Comparison of ENCODE assay signal across 26 cellular contexts in genomic region chr1:204107892-204108291, GRCh38. TPM values are rescaled to one million over a fixed set of nuclear protein-coding genes. Genes with fewer than 3 reads are reported as not detected.
A peak's percentile ranks its signal among the peaks of the same experiment; 100 is the strongest.
DNase-seq lines count a peak whose midpoint lies in the region; TF ChIP-seq lines count a peak whose summit lies in the region.
"Had no signal": no experiment of that assay in that cellular context is flagged by ENCODE, and none has a peak within 500 bp of the region (broad histone marks: within the 10 kb centered on the region; RNA-seq: fewer than 3 reads in every experiment).

No MANE protein-coding gene starts in this region.

- no peak for TF ChIP-seq CTCF in nephron progenitor cell (IDR thresholded peaks at IDR 0.05)

- intact Hi-C loops in activated CD4-positive, alpha-beta memory T cell treated with anti-CD3 and anti-CD28 coated beads for 36 hours (cut with micrococcal nuclease) = no loop called here

- no peak overlapping the region for H3K4me3 ChIP-seq in CD8-positive, alpha-beta memory T cell (ENCODE audit: low read length)
- peak overlapping the region; percentile 20 for H3K4me3 ChIP-seq in HUES48 (ENCODE audit: low read depth, low read length)
- H3K4me3 ChIP-seq in ectodermal cell (ENCODE audit: insufficient read depth, low read depth, low read length) = no peak overlapping the region
- H3K4me3 ChIP-seq: body of pancreas, GM12878, GM23248, SJSA1, spleen had no signal

- WGBS in ectodermal cell, 2 experiments = 90 to 91% methylated on average over 2 of the region's 2 CpGs

- no peak overlapping the region for H3K9ac ChIP-seq in HUES48 (ENCODE audit: low read depth, low read length)
- H3K9ac ChIP-seq: GM23248 had no signal

- no peaks in the 10 kb centered on the region for H3K36me3 ChIP-seq in CD8-positive, alpha-beta memory T cell (ENCODE audit: insufficient read depth, low read length)
- H3K36me3 ChIP-seq in HUES48 (ENCODE audit: control insufficient read depth, insufficient read depth, low read length) (0 out of 2 replicates have a peak, but pooled peaks cover under 1% of the 10 kb centered on the region), ectodermal cell (ENCODE audit: control insufficient read depth, insufficient read depth, low read length) (no peaks in the 10 kb centered on the region)
- H3K36me3 ChIP-seq: SJSA1, spleen had no signal

- H3K4me1 Mint-ChIP-seq in CD8-positive, alpha-beta memory T cell = peaks cover 34 to 46% (median 39%) of the 10 kb centered on the region in 3 donors
- peaks cover 64% of the 10 kb centered on the region for H3K4me1 Mint-ChIP-seq in nephron progenitor cell
- H3K4me1 Mint-ChIP-seq in activated CD4-positive, alpha-beta memory T cell treated with anti-CD3 and anti-CD28 coated beads for 36 hours (ENCODE audit: low read depth) = peaks cover 24% of the 10 kb centered on the region

- POLR2A ChIA-PET in CD8-positive, alpha-beta memory T cell (lab: Charles Lee) = no interaction called here
- POLR2A ChIA-PET in activated CD4-positive, alpha-beta memory T cell treated with anti-CD3 and anti-CD28 coated beads for 36 hours (lab: Charles Lee) = no interaction called here

- H3K4me1 ChIP-seq in CD8-positive, alpha-beta memory T cell (ENCODE audit: insufficient read depth, low read length) = peaks cover 28% of the 10 kb centered on the region
- peaks cover 63% of the 10 kb centered on the region for H3K4me1 ChIP-seq in HUES48 (ENCODE audit: control insufficient read depth, insufficient read depth, low read length)
- peaks cover 46% of the 10 kb centered on the region for H3K4me1 ChIP-seq in ectodermal cell (ENCODE audit: control insufficient read depth, insufficient read depth, low read length)

- H3K4me3 Mint-ChIP-seq in CD8-positive, alpha-beta memory T cell = no peak overlapping the region
- H3K4me3 Mint-ChIP-seq in nephron progenitor cell = peak overlapping the region; percentile 42
- no peak overlapping the region for H3K4me3 Mint-ChIP-seq in activated CD4-positive, alpha-beta memory T cell treated with anti-CD3 and anti-CD28 coated beads for 36 hours
- H3K4me3 Mint-ChIP-seq: activated CD8-positive, alpha-beta T cell treated with anti-CD3 and anti-CD28 coated beads for 36 hours; stimulated activated naive B cell treated with anti-CD40 and anti-IgM and Interleukin-4, amounts not matched to agents 10 μg/mL and 1 μg/mL and 100 μg/mL, for 72 hours had no signal

- H3K27me3 ChIP-seq in CD8-positive, alpha-beta memory T cell (ENCODE audit: insufficient read depth, low read length, poor library complexity, severe bottlenecking) = no peaks in the 10 kb centered on the region
- H3K27me3 ChIP-seq in HUES48 (ENCODE audit: control insufficient read depth, insufficient read depth, low read length) (no peaks in the 10 kb centered on the region), ectodermal cell (ENCODE audit: control insufficient read depth, insufficient read depth, low read length, poor library complexity, severe bottlenecking) (no peaks in the 10 kb centered on the region)
- H3K27me3 ChIP-seq: body of pancreas, foreskin keratinocyte, SJSA1, spleen had no signal

- CTCF ChIA-PET in CD8-positive, alpha-beta memory T cell (lab: Charles Lee) = interaction anchor here (1.2 kb wide), 1 partner anchor 21 kb away, joined by 3 read pairs; no protein-coding TSS in a partner anchor
- CTCF ChIA-PET in activated CD4-positive, alpha-beta memory T cell treated with anti-CD3 and anti-CD28 coated beads for 36 hours (lab: Charles Lee) = interaction anchor here (1.6 kb wide), 1 partner anchor 21 kb away, joined by 8 read pairs; no protein-coding TSS in a partner anchor

- H3K9me3 Mint-ChIP-seq in CD8-positive, alpha-beta memory T cell = no peaks in the 10 kb centered on the region
- no peaks in the 10 kb centered on the region for H3K9me3 Mint-ChIP-seq in nephron progenitor cell
- H3K9me3 Mint-ChIP-seq in activated CD4-positive, alpha-beta memory T cell treated with anti-CD3 and anti-CD28 coated beads for 36 hours = no peaks in the 10 kb centered on the region
- H3K9me3 Mint-ChIP-seq: activated CD8-positive, alpha-beta T cell treated with anti-CD3 and anti-CD28 coated beads for 36 hours; stimulated activated naive B cell treated with anti-CD40 and anti-IgM and Interleukin-4, amounts not matched to agents 10 μg/mL and 1 μg/mL and 100 μg/mL, for 72 hours had no signal

- H3K27ac Mint-ChIP-seq in CD8-positive, alpha-beta memory T cell = peak overlapping the region in 5 of 8 donors; percentile 17 to 80 (median 47)
- H3K27ac Mint-ChIP-seq in nephron progenitor cell = no peak overlapping the region
- no peak overlapping the region for H3K27ac Mint-ChIP-seq in activated CD4-positive, alpha-beta memory T cell treated with anti-CD3 and anti-CD28 coated beads for 36 hours
- H3K27ac Mint-ChIP-seq: activated CD8-positive, alpha-beta T cell treated with anti-CD3 and anti-CD28 coated beads for 36 hours; stimulated activated naive B cell treated with anti-CD40 and anti-IgM and Interleukin-4, amounts not matched to agents 10 μg/mL and 1 μg/mL and 100 μg/mL, for 72 hours had no signal

- H3K27ac ChIP-seq in CD8-positive, alpha-beta memory T cell (ENCODE audit: low read depth, low read length) = no peak overlapping the region
- H3K27ac ChIP-seq in HUES48 (ENCODE audit: low read depth, low read length) (peak overlapping the region; percentile 94), ectodermal cell (ENCODE audit: insufficient read depth, low read depth, low read length, poor library complexity, severe bottlenecking) (peak overlapping the region; percentile 89)
- H3K27ac ChIP-seq: foreskin keratinocyte, GM23248, SJSA1 had no signal

- no peaks in the 10 kb centered on the region for H3K9me3 ChIP-seq in CD8-positive, alpha-beta memory T cell (ENCODE audit: low read length)
- H3K9me3 ChIP-seq in HUES48 (ENCODE audit: control insufficient read depth, insufficient read depth, low read length) (no peaks in the 10 kb centered on the region), ectodermal cell (ENCODE audit: control insufficient read depth, low read length) (no peaks in the 10 kb centered on the region)
- H3K9me3 ChIP-seq: body of pancreas, SJSA1, spleen had no signal

- peaks cover 0 to 1% (median 0%) of the 10 kb centered on the region in 3 donors for H3K36me3 Mint-ChIP-seq in CD8-positive, alpha-beta memory T cell
- H3K36me3 Mint-ChIP-seq in nephron progenitor cell (ENCODE audit: low read depth) = peaks cover 4% of the 10 kb centered on the region
- H3K36me3 Mint-ChIP-seq in activated CD4-positive, alpha-beta memory T cell treated with anti-CD3 and anti-CD28 coated beads for 36 hours = no peaks in the 10 kb centered on the region
- H3K36me3 Mint-ChIP-seq: stimulated activated naive B cell treated with anti-CD40 and anti-IgM and Interleukin-4, amounts not matched to agents 10 μg/mL and 1 μg/mL and 100 μg/mL, for 72 hours had no signal

- H3K27me3 Mint-ChIP-seq in CD8-positive, alpha-beta memory T cell = no peaks in the 10 kb centered on the region
- H3K27me3 Mint-ChIP-seq in nephron progenitor cell (ENCODE audit: low read depth, poor library complexity) = no peaks in the 10 kb centered on the region
- H3K27me3 Mint-ChIP-seq in activated CD4-positive, alpha-beta memory T cell treated with anti-CD3 and anti-CD28 coated beads for 36 hours = no peaks in the 10 kb centered on the region
- H3K27me3 Mint-ChIP-seq: activated CD8-positive, alpha-beta T cell treated with anti-CD3 and anti-CD28 coated beads for 36 hours had no signal

- no peak for DNase-seq in CD8-positive, alpha-beta memory T cell
- DNase-seq in nephron progenitor cell (no peak), NCI-H774 (lab: John Stamatoyannopoulos, UW) (no peak), NCI-H1417 treated with DMSO at 0.1 percent for 48 hours (lab: John Stamatoyannopoulos, UW) (no peak), AML-193 (lab: John Stamatoyannopoulos, UW) (no peak)
- no peak for DNase-seq in activated CD4-positive, alpha-beta memory T cell treated with anti-CD3 and anti-CD28 coated beads for 36 hours
- DNase-seq: activated CD8-positive, alpha-beta T cell treated with anti-CD3 and anti-CD28 coated beads for 36 hours; activated effector memory CD4-positive, alpha-beta T cell treated with Interleukin-2 at 50 U/mL for 16 hours; activated T-cell treated with anti-CD3 and anti-CD28 coated beads for 4 hours; body of pancreas; effector CD4-positive, alpha-beta T cell; foreskin keratinocyte; GM23248; hippocampal formation; NCI-H2171 treated with DMSO at 0.1 percent for 48 hours; NCI-H526 treated with DMSO at 0.1 percent for 48 hours; spleen; stimulated activated CD4-positive, alpha-beta T cell treated with anti-CD3 and anti-CD28 coated beads, Interleukin-4, amount 100 ng/mL, for 1 hour; stimulated activated naive B cell treated with anti-CD40 and anti-IgM and Interleukin-4, amounts not matched to agents 10 μg/mL and 1 μg/mL and 100 μg/mL, for 72 hours; T-helper 1 cell had no signal

RNA-seq across cellular contexts. Expression of gene SOX13, which starts 35.0 kb away (rescaled TPM):
- total RNA-seq in CD8-positive, alpha-beta memory T cell = 1 to 10 TPM; 3.1 TPM
- polyA plus RNA-seq in CD8-positive, alpha-beta memory T cell = 5.5 TPM
- polyA plus RNA-seq in ectodermal cell (2013, experiment 1 of 4) = 67.1 TPM
- 66.2 TPM for polyA plus RNA-seq in ectodermal cell (2013, experiment 2 of 4)
- 62.6 TPM for polyA plus RNA-seq in ectodermal cell (2013, experiment 3 of 4)
- 68.2 TPM for polyA plus RNA-seq in ectodermal cell (2013, experiment 4 of 4)
- total RNA-seq in activated CD4-positive, alpha-beta memory T cell treated with anti-CD3 and anti-CD28 coated beads for 36 hours = 1 to 10 TPM; 4.6 to 5.8 TPM

RNA-seq across cellular contexts. Expression of gene ETNK2, which starts 44.0 kb away (rescaled TPM):
- 1 to 10 TPM in 1 of 2 experiments, under 1 TPM in 1; 0.91 to 1.1 TPM for total RNA-seq in CD8-positive, alpha-beta memory T cell
- polyA plus RNA-seq in CD8-positive, alpha-beta memory T cell = 6.1 TPM
- 11.4 TPM for polyA plus RNA-seq in ectodermal cell (2013, experiment 1 of 4)
- 12.4 TPM for polyA plus RNA-seq in ectodermal cell (2013, experiment 2 of 4)
- 9.3 TPM for polyA plus RNA-seq in ectodermal cell (2013, experiment 3 of 4)
- polyA plus RNA-seq in ectodermal cell (2013, experiment 4 of 4) = 9.4 TPM
- total RNA-seq in activated CD4-positive, alpha-beta memory T cell treated with anti-CD3 and anti-CD28 coated beads for 36 hours = 1 to 10 TPM; 1.6 to 1.9 TPM
- total RNA-seq: GM12878 had no signal

RNA-seq across cellular contexts. Expression of gene REN, which starts 58.2 kb away (rescaled TPM):
- total RNA-seq in CD8-positive, alpha-beta memory T cell = not detected
- polyA plus RNA-seq in CD8-positive, alpha-beta memory T cell = not detected
- not detected for polyA plus RNA-seq in ectodermal cell (2013, experiment 1 of 4)
- polyA plus RNA-seq in ectodermal cell (2013, experiment 2 of 4) = not detected
- not detected for polyA plus RNA-seq in ectodermal cell (2013, experiment 3 of 4)
- polyA plus RNA-seq in ectodermal cell (2013, experiment 4 of 4) = not detected
- not detected for total RNA-seq in activated CD4-positive, alpha-beta memory T cell treated with anti-CD3 and anti-CD28 coated beads for 36 hours
- total RNA-seq: activated CD8-positive, alpha-beta T cell treated with anti-CD3 and anti-CD28 coated beads for 36 hours; body of pancreas; foreskin keratinocyte; GM12878; GM23248; lung microvascular endothelial cell; myocyte; SJSA1 had no signal
- polyA plus RNA-seq: GM12878, GM23248 had no signal

Comparison
In these comparisons a context has a peak if more than half of its experiments do, and no peak if none do; other contexts are left out.
1. H3K27ac Mint-ChIP-seq: peak in CD8-positive, alpha-beta memory T cell (5 of 8); none in nephron progenitor cell (single experiment) and activated CD4-positive, alpha-beta memory T cell treated with anti-CD3 and anti-CD28 coated beads for 36 hours (single experiment).